ENCODE assay signal across 9 cellular contexts in genomic region chr1:110606784-110607662, GRCh38. TPM values are rescaled to one million over a fixed set of nuclear protein-coding genes. Genes with fewer than 3 reads are reported as not detected.
DNase-seq lines count a peak whose midpoint lies in the region; ATAC-seq and TF ChIP-seq lines count a peak whose summit lies in the region.
"Had no signal": no experiment of that assay in that cellular context is flagged by ENCODE, and none has a peak within 500 bp of the region (broad histone marks: within the 10 kb centered on the region; RNA-seq: fewer than 3 reads in every experiment).

No MANE protein-coding gene starts in this region.

- no peaks in the 10 kb centered on the region for H3K9me3 Mint-ChIP-seq in activated CD4-positive, alpha-beta T cell treated with anti-CD3 and anti-CD28 coated beads, Interleukin-2, amount 10 ng/mL, durations not matched to agents 24 days and 14 days

- peaks cover 72% of the 10 kb centered on the region for H3K27me3 ChIP-seq in H7 (ENCODE audit: control insufficient read depth, insufficient read depth, low read length)
- H3K27me3 ChIP-seq in neuronal stem cell (ENCODE audit: control insufficient read depth in 3 of 3, insufficient read depth in 3 of 3, low read depth in 1 of 3, low read length in 3 of 3): peaks cover 15 to 79% (median 54%) of the 10 kb centered on the region in 3 experiments

- peak overlapping the region; percentile 79 for H3K18ac ChIP-seq in neuronal stem cell (ENCODE audit: low read length)

- H4K91ac ChIP-seq in neuronal stem cell (ENCODE audit: low read depth, low read length, poor library complexity): no peak overlapping the region

- peak overlapping the region; percentile 96 for H2AFZ ChIP-seq in neuronal stem cell (ENCODE audit: low read length)

- H3K23ac ChIP-seq in neuronal stem cell (ENCODE audit: low read depth, low read length, poor library complexity): peak overlapping the region; percentile 83

- WGBS in neuronal stem cell (ENCODE audit: extremely low coverage in 2 of 2, insufficient read length in 2 of 2, insufficient replicate concordance in 1 of 2), 2 donors: no CpG with 5 or more reads among the region's 93 CpGs

- H3K14ac ChIP-seq in neuronal stem cell (ENCODE audit: low read length): no peak overlapping the region

- no peak for TF ChIP-seq CTCF in foreskin fibroblast (IDR thresholded peaks at IDR 0.05; ENCODE audit: low read depth, low read length)

- H3K36me3 ChIP-seq in H7 (replicated peaks; ENCODE audit: control insufficient read depth, insufficient read depth, low read length) (no peaks in the 10 kb centered on the region), neuronal stem cell (replicated peaks in 1 of 2; ENCODE audit: control insufficient read depth in 2 of 2, insufficient read depth in 2 of 2, low read length in 2 of 2) (no peaks in the 10 kb centered on the region)

- peaks cover 8 to 14% of the 10 kb centered on the region in 2 donors for H3K4me1 ChIP-seq in neuronal stem cell (ENCODE audit: control insufficient read depth in 2 of 2, insufficient read depth in 1 of 2, low read depth in 1 of 2, low read length in 2 of 2)

- H2BK15ac ChIP-seq in neuronal stem cell (ENCODE audit: low read length): no peak overlapping the region

- peak; percentile 82 for DNase-seq in H7
- peak; percentile 74 for DNase-seq in activated CD4-positive, alpha-beta T cell treated with anti-CD3 and anti-CD28 coated beads, Interleukin-2, amount 10 ng/mL, durations not matched to agents 24 days and 14 days
- peak in 1 of 2 donors; percentile 33 for DNase-seq in foreskin fibroblast
- peak; percentile 33 for DNase-seq in neuronal stem cell (ENCODE audit: low spot score)
- DNase-seq in stimulated activated CD8-positive, alpha-beta memory T cell treated with anti-CD3 and anti-CD28 coated beads, Interleukin-4, amount 100 ng/mL, for 48 hours: no peak

- H3K79me1 ChIP-seq in neuronal stem cell (ENCODE audit: low read depth, low read length): no peaks in the 10 kb centered on the region

- H3K4me3 Mint-ChIP-seq in activated CD4-positive, alpha-beta T cell treated with anti-CD3 and anti-CD28 coated beads, Interleukin-2, amount 10 ng/mL, durations not matched to agents 24 days and 14 days: peak overlapping the region; percentile 88

- intact Hi-C loops in activated CD4-positive, alpha-beta T cell treated with anti-CD3 and anti-CD28 coated beads, Interleukin-2, amount 10 ng/mL, durations not matched to agents 24 days and 14 days (cut with micrococcal nuclease): no loop called here

- H2BK12ac ChIP-seq in neuronal stem cell (ENCODE audit: low read length): no peak overlapping the region

- H2BK5ac ChIP-seq in neuronal stem cell (ENCODE audit: low read length): no peak overlapping the region

- H3K27ac ChIP-seq in neuronal stem cell (replicated peaks; ENCODE audit: low read length): no peak overlapping the region

- H3K9me3 ChIP-seq in neuronal stem cell (replicated peaks in 1 of 2; ENCODE audit: control insufficient read depth in 2 of 2, insufficient read depth in 1 of 2, low read depth in 1 of 2, low read length in 2 of 2): no peaks in the 10 kb centered on the region

- H3K27ac Mint-ChIP-seq in activated CD4-positive, alpha-beta T cell treated with anti-CD3 and anti-CD28 coated beads, Interleukin-2, amount 10 ng/mL, durations not matched to agents 24 days and 14 days: peak overlapping the region; percentile 37

- H4K8ac ChIP-seq in neuronal stem cell (ENCODE audit: low read depth, low read length): no peak overlapping the region

- ATAC-seq in GM18861 (IDR thresholded peaks at IDR 0.05; ENCODE audit: unreplicated experiment) (no peak), HG03565 (IDR thresholded peaks at IDR 0.05; ENCODE audit: unreplicated experiment) (no peak)

- peaks cover 25% of the 10 kb centered on the region for H3K4me1 Mint-ChIP-seq in activated CD4-positive, alpha-beta T cell treated with anti-CD3 and anti-CD28 coated beads, Interleukin-2, amount 10 ng/mL, durations not matched to agents 24 days and 14 days

- H3K4me2 ChIP-seq in neuronal stem cell (ENCODE audit: insufficient read depth, low read length, poor library complexity, severe bottlenecking): peak overlapping the region; percentile 94

- H3K9ac ChIP-seq in neuronal stem cell (ENCODE audit: low read depth, low read length, poor library complexity): peak overlapping the region; percentile 75

- H2BK120ac ChIP-seq in neuronal stem cell (ENCODE audit: low read depth, low read length): peak overlapping the region; percentile 55

- no peak overlapping the region for H2AK5ac ChIP-seq in neuronal stem cell (ENCODE audit: low read depth, low read length)

- H3K4me3 ChIP-seq in H7 (ENCODE audit: insufficient read depth, low read depth, low read length) (peak overlapping the region; percentile 55), foreskin fibroblast (ENCODE audit: low read depth in 1 of 2, low read length in 2 of 2) (peak overlapping the region; percentile 31 to 34), neuronal stem cell (ENCODE audit: low read length in 2 of 2) (peak overlapping the region; percentile 38 to 81)

- H3K4ac ChIP-seq in neuronal stem cell (ENCODE audit: low read length): no peak overlapping the region

- peaks cover 47% of the 10 kb centered on the region for H3K27me3 Mint-ChIP-seq in activated CD4-positive, alpha-beta T cell treated with anti-CD3 and anti-CD28 coated beads, Interleukin-2, amount 10 ng/mL, durations not matched to agents 24 days and 14 days

- peaks cover 4% of the 10 kb centered on the region for H3K36me3 Mint-ChIP-seq in activated CD4-positive, alpha-beta T cell treated with anti-CD3 and anti-CD28 coated beads, Interleukin-2, amount 10 ng/mL, durations not matched to agents 24 days and 14 days (ENCODE audit: low read depth)

RNA-seq across cellular contexts. Expression of gene KCNA2, which starts 0.9 kb away (rescaled TPM):
- 0.03 and 0.04 TPM in 2 replicates for total RNA-seq in H7 (2014; rRNA removed; shearing (Covaris generic))
- total RNA-seq in activated CD4-positive, alpha-beta T cell treated with anti-CD3 and anti-CD28 coated beads, Interleukin-2, amount 10 ng/mL, durations not matched to agents 24 days and 14 days: 0.36 and 0.58 TPM in 2 replicates
- polyA plus RNA-seq in neuronal stem cell (2013, experiment 1 of 2): 0.22 TPM
- 0.11 TPM for polyA plus RNA-seq in neuronal stem cell (2013, experiment 2 of 2)
- total RNA-seq: lung microvascular endothelial cell, NCI-H460 had no signal
